ENCODE assay signal across 18 cellular contexts in the genomic region with DNA sequence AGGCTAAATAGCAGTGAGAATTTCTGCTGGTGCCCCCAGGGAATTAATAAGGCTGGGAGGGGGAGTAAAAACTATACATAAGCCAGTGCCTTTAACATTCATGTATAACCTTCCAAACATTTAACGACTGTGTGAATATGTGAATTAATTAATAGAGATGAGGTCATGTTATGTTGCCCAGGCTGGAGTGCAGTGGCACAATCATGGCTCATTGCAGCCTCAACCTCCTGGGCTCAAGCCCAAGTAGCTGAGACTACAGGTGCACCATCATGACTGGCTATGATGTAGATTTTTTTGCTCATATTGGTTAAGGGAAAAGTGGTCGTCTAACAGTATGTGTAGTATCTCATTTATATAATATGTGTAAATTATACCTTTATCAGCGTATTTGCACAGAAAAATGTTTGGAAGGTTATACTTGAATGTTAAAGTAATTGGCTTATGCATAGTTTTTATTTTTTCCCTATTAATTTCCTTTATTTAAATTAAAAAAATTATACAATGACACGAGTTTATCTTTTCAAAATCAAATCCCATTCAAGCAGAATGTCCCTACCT.
"Had no signal": no experiment of that assay in that cellular context is flagged by ENCODE, and none has a peak within 500 bp of the region (broad histone marks: within the 10 kb centered on the region; RNA-seq: fewer than 3 reads in every experiment).

No MANE protein-coding gene starts in this region.

- H2AFZ ChIP-seq: hepatocyte had no signal

- H3K27ac Mint-ChIP-seq: activated CD4-positive, alpha-beta memory T cell treated with anti-CD3 and anti-CD28 coated beads, Interleukin-2, amount 10 ng/mL, durations not matched to agents 7 days and 5 days; activated naive CD4-positive, alpha-beta T cell treated with anti-CD3 and anti-CD28 coated beads, Interleukin-2, amount 50 U/mL, for 72 hours; activated T-cell treated with anti-CD3 and anti-CD28 coated beads, Interleukin-2, amount 50 U/mL, for 24 hours; stimulated activated effector memory CD8-positive, alpha-beta T cell treated with anti-CD3 and anti-CD28 coated beads, Interleukin-12 subunit alpha, Interleukin-12 subunit beta, amount 100 ng/mL, for 72 hours had no signal

- H3K36me3 ChIP-seq: brain microvascular endothelial cell, neutrophil, thyroid gland had no signal

- DNase-seq: activated CD4-positive, alpha-beta memory T cell treated with anti-CD3 and anti-CD28 coated beads, Interleukin-2, amount 10 ng/mL, durations not matched to agents 7 days and 5 days; activated T-cell treated with anti-CD3 and anti-CD28 coated beads, Interleukin-2, amount 50 U/mL, for 24 hours; amygdala; brain microvascular endothelial cell; cortex of kidney; effector CD8-positive, alpha-beta T cell; esophagus squamous epithelium; islet precursor cell; midbrain; retina; T-helper 9 cell had no signal

- H3K27me3 ChIP-seq: brain microvascular endothelial cell, esophagus squamous epithelium, hepatocyte, neutrophil, thyroid gland had no signal

- H3K4me3 Mint-ChIP-seq: activated CD4-positive, alpha-beta memory T cell treated with anti-CD3 and anti-CD28 coated beads, Interleukin-2, amount 10 ng/mL, durations not matched to agents 7 days and 5 days; activated T-cell treated with anti-CD3 and anti-CD28 coated beads, Interleukin-2, amount 50 U/mL, for 24 hours; central memory CD8-positive, alpha-beta T cell; stimulated activated effector memory CD8-positive, alpha-beta T cell treated with anti-CD3 and anti-CD28 coated beads, Interleukin-12 subunit alpha, Interleukin-12 subunit beta, amount 100 ng/mL, for 72 hours had no signal

- H3K27me3 Mint-ChIP-seq: activated CD4-positive, alpha-beta memory T cell treated with anti-CD3 and anti-CD28 coated beads, Interleukin-2, amount 10 ng/mL, durations not matched to agents 7 days and 5 days; activated T-cell treated with anti-CD3 and anti-CD28 coated beads, Interleukin-2, amount 50 U/mL, for 24 hours; central memory CD8-positive, alpha-beta T cell had no signal

- H3K9me3 ChIP-seq: esophagus squamous epithelium, neutrophil, thyroid gland had no signal

- H3K9me3 Mint-ChIP-seq: activated CD4-positive, alpha-beta memory T cell treated with anti-CD3 and anti-CD28 coated beads, Interleukin-2, amount 10 ng/mL, durations not matched to agents 7 days and 5 days; activated naive CD4-positive, alpha-beta T cell treated with anti-CD3 and anti-CD28 coated beads, Interleukin-2, amount 50 U/mL, for 72 hours; activated T-cell treated with anti-CD3 and anti-CD28 coated beads, Interleukin-2, amount 50 U/mL, for 24 hours; central memory CD8-positive, alpha-beta T cell; stimulated activated effector memory CD8-positive, alpha-beta T cell treated with anti-CD3 and anti-CD28 coated beads, Interleukin-12 subunit alpha, Interleukin-12 subunit beta, amount 100 ng/mL, for 72 hours had no signal

- H3K27ac ChIP-seq: brain microvascular endothelial cell, esophagus squamous epithelium, hepatocyte, neutrophil, thyroid gland had no signal

- H3K4me2 ChIP-seq: hepatocyte had no signal

- H3K4me3 ChIP-seq: esophagus squamous epithelium, hepatocyte, lung, thyroid gland had no signal

- ATAC-seq: activated naive CD4-positive, alpha-beta T cell treated with anti-CD3 and anti-CD28 coated beads, Interleukin-2, amount 50 U/mL, for 72 hours; stimulated activated effector memory CD8-positive, alpha-beta T cell treated with anti-CD3 and anti-CD28 coated beads, Interleukin-12 subunit alpha, Interleukin-12 subunit beta, amount 100 ng/mL, for 72 hours had no signal
